In the genomic region with DNA sequence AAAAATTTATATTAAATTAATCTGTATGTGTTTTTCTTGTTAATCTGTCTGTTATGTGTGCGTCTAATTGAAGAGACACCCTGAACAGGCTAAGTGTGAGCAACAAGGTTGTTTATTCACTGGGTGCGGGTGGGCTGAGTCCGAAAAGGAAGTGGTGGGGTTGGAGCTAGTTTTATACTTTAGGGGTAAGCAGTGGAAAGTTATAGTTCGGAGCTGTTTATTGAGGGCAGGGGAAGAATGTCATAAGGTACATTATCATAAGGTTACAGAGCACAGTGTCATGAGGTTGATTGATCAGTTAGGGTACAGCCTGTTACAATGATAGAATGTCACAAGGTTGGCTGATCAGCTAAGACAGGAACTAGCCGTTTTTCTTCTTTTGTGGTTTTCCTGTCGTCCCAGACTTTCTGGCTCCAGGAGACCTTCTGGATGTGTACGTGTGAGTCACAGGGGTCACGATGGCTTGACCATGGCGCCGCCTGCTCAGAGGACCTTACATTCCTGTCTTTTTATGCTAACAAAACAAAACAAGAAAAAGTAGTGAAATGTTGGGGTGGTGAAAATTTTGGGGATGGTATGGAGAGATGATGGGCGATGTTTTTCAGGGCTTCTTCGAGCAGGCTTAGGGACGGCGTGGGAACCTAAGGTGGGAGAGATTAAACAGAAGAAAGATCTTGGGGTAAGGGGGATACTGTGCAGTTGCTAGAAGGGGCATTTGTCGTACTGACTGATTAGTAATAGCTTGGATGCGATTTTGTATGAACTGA, we compare ENCODE assay signal across 23 cellular contexts.
A peak's percentile ranks its signal among the peaks of the same experiment; 100 is the strongest.
DNase-seq lines count a peak whose midpoint lies in the region; ATAC-seq and TF ChIP-seq lines count a peak whose summit lies in the region.
"Had no signal": no experiment of that assay in that cellular context is flagged by ENCODE, and none has a peak within 500 bp of the region (broad histone marks: within the 10 kb centered on the region; RNA-seq: fewer than 3 reads in every experiment).

No MANE protein-coding gene starts in this region.

- H3K27me3 ChIP-seq in brain microvascular endothelial cell (replicated peaks): no peaks in the 10 kb centered on the region
- H3K27me3 ChIP-seq: MG63, spleen, thyroid gland had no signal

- no peak overlapping the region for H3K4me3 ChIP-seq in brain microvascular endothelial cell (ENCODE audit: low read depth, low read length)
- H3K4me3 ChIP-seq: GM12878, MG63, spleen, thyroid gland had no signal

- no peak for ATAC-seq in HG03280 (IDR thresholded peaks at IDR 0.05; ENCODE audit: unreplicated experiment)
- no peak for ATAC-seq in GM19452 (IDR thresholded peaks at IDR 0.05; ENCODE audit: unreplicated experiment)
- ATAC-seq: activated CD4-positive, alpha-beta T cell treated with anti-CD3 and anti-CD28 coated beads for 36 hours; activated T-cell treated with anti-CD3 and anti-CD28 coated beads, Interleukin-2, amount 50 U/mL, for 72 hours; CD8-positive, alpha-beta T cell; GM12878; SK-N-SH treated with all-trans-retinoic acid at 6 μM for 48 hours had no signal

- no peak overlapping the region for H3K27ac ChIP-seq in brain microvascular endothelial cell
- H3K27ac ChIP-seq: spleen, thyroid gland had no signal

- no peaks in the 10 kb centered on the region for H3K36me3 ChIP-seq in brain microvascular endothelial cell (replicated peaks)
- H3K36me3 ChIP-seq: MG63, spleen, thyroid gland had no signal

- no peak for TF ChIP-seq CTCF in brain microvascular endothelial cell (IDR thresholded peaks at IDR 0.05; ENCODE audit: low read depth, low read length, missing control alignments)

- in situ Hi-C loops in brain microvascular endothelial cell (cut with HindIII; ENCODE audit: low pct_ligation_motif_present, low sequenced_read_pairs): no loop called here

- DNase-seq in HS-27A (ENCODE audit: low read depth): peak; percentile 2
- DNase-seq in T1000 (lab: John Stamatoyannopoulos, UW): peak; percentile 7
- DNase-seq in brain microvascular endothelial cell: peak; percentile 55
- DNase-seq in non-pigmented ciliary epithelial cell (ENCODE audit: low read depth): peak; percentile 27
- DNase-seq in NCI-H2107 (lab: John Stamatoyannopoulos, UW): no peak
- DNase-seq in HUDEP-2 (lab: John Stamatoyannopoulos, UW; ENCODE audit: unreplicated experiment in 76 of 76): no peak
- DNase-seq: activated CD4-positive, alpha-beta T cell treated with anti-CD3 and anti-CD28 coated beads for 36 hours; activated naive CD4-positive, alpha-beta T cell treated with anti-CD3 and anti-CD28 coated beads, Interleukin-2, amount 10 ng/mL, durations not matched to agents 7 days and 5 days; activated T-cell treated with anti-CD3 and anti-CD28 coated beads, Interleukin-2, amount 50 U/mL, for 72 hours; aorta; CD8-positive, alpha-beta T cell; cerebellar nuclear complex; MG63; NCI-H2171; NCI-H526; occipital lobe; retina; spleen; thyroid gland had no signal

Comparison
In these comparisons a context has a peak if more than half of its experiments do, and no peak if none do; other contexts are left out.
1. DNase-seq: peak in HS-27A (single experiment), T1000 (single experiment), brain microvascular endothelial cell (single experiment) and non-pigmented ciliary epithelial cell (single experiment); none in NCI-H2107 (single experiment) and HUDEP-2 (0 of 76).